In genomic region chr9:99235874-99236627, GRCh38 we compare ENCODE assay signal across 9 cellular contexts. TPM values are rescaled to one million over a fixed set of nuclear protein-coding genes. Genes with fewer than 3 reads are reported as not detected.
DNase-seq lines count a peak whose midpoint lies in the region; ATAC-seq lines count a peak whose summit lies in the region.
"Had no signal": no experiment of that assay in that cellular context is flagged by ENCODE, and none has a peak within 500 bp of the region (broad histone marks: within the 10 kb centered on the region; RNA-seq: fewer than 3 reads in every experiment).

No MANE protein-coding gene starts in this region.

- ATAC-seq in HG02678 (IDR thresholded peaks at IDR 0.05; ENCODE audit: unreplicated experiment) (peak; percentile 96), left lobe of liver (no peak)
- peak; percentile 95 to 97 for ATAC-seq in stimulated activated naive B cell treated with anti-CD40 and anti-IgM and Interleukin-4, amounts not matched to agents 10 μg/mL and 1 μg/mL and 100 μg/mL, for 72 hours (replicated peaks)

- CTCF ChIA-PET in activated CD4-positive, alpha-beta memory T cell treated with anti-CD3 and anti-CD28 coated beads for 36 hours (lab: Charles Lee) = no interaction called here
- CTCF ChIA-PET in activated CD4-positive, alpha-beta memory T cell treated with anti-CD3 and anti-CD28 coated beads, Interleukin-2, amount 10 ng/mL, durations not matched to agents 7 days and 5 days (lab: Charles Lee) = no interaction called here

- peak; percentile 52 for DNase-seq in activated CD4-positive, alpha-beta memory T cell treated with anti-CD3 and anti-CD28 coated beads for 36 hours
- no peak for DNase-seq in activated CD4-positive, alpha-beta memory T cell treated with anti-CD3 and anti-CD28 coated beads, Interleukin-2, amount 10 ng/mL, durations not matched to agents 7 days and 5 days
- DNase-seq in Karpas-422 (peak; percentile 84), DMS 273 (lab: John Stamatoyannopoulos, UW; ENCODE audit: unreplicated experiment) (no peak), left lobe of liver (ENCODE audit: low spot score) (no peak), GOT3 (lab: John Stamatoyannopoulos, UW) (no peak)
- DNase-seq in stimulated activated naive B cell treated with anti-CD40 and anti-IgM and Interleukin-4, amounts not matched to agents 10 μg/mL and 1 μg/mL and 100 μg/mL, for 72 hours = peak; percentile 80

- H3K27me3 ChIP-seq in Karpas-422 (ENCODE audit: low read length) = no peaks in the 10 kb centered on the region
- H3K27me3 ChIP-seq: SJSA1 had no signal

- H3K4me3 ChIP-seq in Karpas-422 (ENCODE audit: low read length) = peak overlapping the region; percentile 9
- H3K4me3 ChIP-seq: SJSA1 had no signal

- no peak overlapping the region for H3K4me3 Mint-ChIP-seq in activated CD4-positive, alpha-beta memory T cell treated with anti-CD3 and anti-CD28 coated beads for 36 hours
- no peak overlapping the region for H3K4me3 Mint-ChIP-seq in activated CD4-positive, alpha-beta memory T cell treated with anti-CD3 and anti-CD28 coated beads, Interleukin-2, amount 10 ng/mL, durations not matched to agents 7 days and 5 days
- peak overlapping the region; percentile 73 to 75 for H3K4me3 Mint-ChIP-seq in stimulated activated naive B cell treated with anti-CD40 and anti-IgM and Interleukin-4, amounts not matched to agents 10 μg/mL and 1 μg/mL and 100 μg/mL, for 72 hours

- H3K4me2 ChIP-seq in Karpas-422 (ENCODE audit: low read depth, low read length, poor library complexity, severe bottlenecking) = peak overlapping the region; percentile 53

- H3K27me3 Mint-ChIP-seq in activated CD4-positive, alpha-beta memory T cell treated with anti-CD3 and anti-CD28 coated beads for 36 hours = no peaks in the 10 kb centered on the region
- H3K27me3 Mint-ChIP-seq in activated CD4-positive, alpha-beta memory T cell treated with anti-CD3 and anti-CD28 coated beads, Interleukin-2, amount 10 ng/mL, durations not matched to agents 7 days and 5 days = no peaks in the 10 kb centered on the region
- no peaks in the 10 kb centered on the region for H3K27me3 Mint-ChIP-seq in stimulated activated naive B cell treated with anti-CD40 and anti-IgM and Interleukin-4, amounts not matched to agents 10 μg/mL and 1 μg/mL and 100 μg/mL, for 72 hours

- H3K36me3 Mint-ChIP-seq in activated CD4-positive, alpha-beta memory T cell treated with anti-CD3 and anti-CD28 coated beads for 36 hours = peaks cover 24% of the 10 kb centered on the region
- peaks cover 20% of the 10 kb centered on the region for H3K36me3 Mint-ChIP-seq in activated CD4-positive, alpha-beta memory T cell treated with anti-CD3 and anti-CD28 coated beads, Interleukin-2, amount 10 ng/mL, durations not matched to agents 7 days and 5 days (ENCODE audit: low read depth)
- peaks cover 38 to 65% of the 10 kb centered on the region in 2 donors for H3K36me3 Mint-ChIP-seq in stimulated activated naive B cell treated with anti-CD40 and anti-IgM and Interleukin-4, amounts not matched to agents 10 μg/mL and 1 μg/mL and 100 μg/mL, for 72 hours

- no peak overlapping the region for H2AFZ ChIP-seq in Karpas-422 (ENCODE audit: low read length)

- H3K9me3 Mint-ChIP-seq in activated CD4-positive, alpha-beta memory T cell treated with anti-CD3 and anti-CD28 coated beads for 36 hours = no peaks in the 10 kb centered on the region
- H3K9me3 Mint-ChIP-seq in activated CD4-positive, alpha-beta memory T cell treated with anti-CD3 and anti-CD28 coated beads, Interleukin-2, amount 10 ng/mL, durations not matched to agents 7 days and 5 days = no peaks in the 10 kb centered on the region
- H3K9me3 Mint-ChIP-seq in stimulated activated naive B cell treated with anti-CD40 and anti-IgM and Interleukin-4, amounts not matched to agents 10 μg/mL and 1 μg/mL and 100 μg/mL, for 72 hours = peaks cover 2 to 3% of the 10 kb centered on the region in 2 donors

- peak overlapping the region; percentile 58 for H3K27ac Mint-ChIP-seq in activated CD4-positive, alpha-beta memory T cell treated with anti-CD3 and anti-CD28 coated beads for 36 hours
- no peak overlapping the region for H3K27ac Mint-ChIP-seq in activated CD4-positive, alpha-beta memory T cell treated with anti-CD3 and anti-CD28 coated beads, Interleukin-2, amount 10 ng/mL, durations not matched to agents 7 days and 5 days
- peak overlapping the region; percentile 98 for H3K27ac Mint-ChIP-seq in stimulated activated naive B cell treated with anti-CD40 and anti-IgM and Interleukin-4, amounts not matched to agents 10 μg/mL and 1 μg/mL and 100 μg/mL, for 72 hours

- intact Hi-C loops in activated CD4-positive, alpha-beta memory T cell treated with anti-CD3 and anti-CD28 coated beads for 36 hours (cut with micrococcal nuclease) = loop anchor here (2.0 kb wide), 1 partner anchor 19 kb away; no protein-coding TSS in a partner anchor

- H3K79me2 ChIP-seq in Karpas-422 (ENCODE audit: low read length) = no peaks in the 10 kb centered on the region

- peaks cover 71% of the 10 kb centered on the region for H3K4me1 ChIP-seq in Karpas-422 (ENCODE audit: low read length)
- H3K4me1 ChIP-seq: SJSA1 had no signal

- no peaks in the 10 kb centered on the region for H3K9me2 ChIP-seq in Karpas-422 (replicated peaks; ENCODE audit: insufficient read depth, low read length)

- POLR2A ChIA-PET in activated CD4-positive, alpha-beta memory T cell treated with anti-CD3 and anti-CD28 coated beads for 36 hours (lab: Charles Lee) = no interaction called here
- POLR2A ChIA-PET in activated CD4-positive, alpha-beta memory T cell treated with anti-CD3 and anti-CD28 coated beads, Interleukin-2, amount 10 ng/mL, durations not matched to agents 7 days and 5 days (lab: Charles Lee) = interaction anchor here (5.9 kb wide), 1 partner anchor 14 kb away, joined by 47 read pairs; the partner anchor contains the start of genes ALG2 and SEC61B

- H3K9ac ChIP-seq in Karpas-422 (ENCODE audit: low read length) = peak overlapping the region; percentile 37

- H3K27ac ChIP-seq in Karpas-422 (ENCODE audit: low read length) = peak overlapping the region; percentile 92
- H3K27ac ChIP-seq: SJSA1 had no signal

- peaks cover 5% of the 10 kb centered on the region; the same call in 1 of the 2 replicates for H3K36me3 ChIP-seq in Karpas-422 (ENCODE audit: insufficient read depth, low read length)

- no peaks in the 10 kb centered on the region for H4K20me1 ChIP-seq in Karpas-422 (ENCODE audit: insufficient read depth, low read depth, low read length)

- no peaks in the 10 kb centered on the region for H3K9me3 ChIP-seq in Karpas-422 (ENCODE audit: low read length)
- H3K9me3 ChIP-seq: SJSA1 had no signal

- peaks cover 13% of the 10 kb centered on the region for H3K4me1 Mint-ChIP-seq in activated CD4-positive, alpha-beta memory T cell treated with anti-CD3 and anti-CD28 coated beads for 36 hours (ENCODE audit: low read depth)
- H3K4me1 Mint-ChIP-seq in activated CD4-positive, alpha-beta memory T cell treated with anti-CD3 and anti-CD28 coated beads, Interleukin-2, amount 10 ng/mL, durations not matched to agents 7 days and 5 days = peaks cover 14% of the 10 kb centered on the region
- H3K4me1 Mint-ChIP-seq in stimulated activated naive B cell treated with anti-CD40 and anti-IgM and Interleukin-4, amounts not matched to agents 10 μg/mL and 1 μg/mL and 100 μg/mL, for 72 hours = peaks cover 51 to 84% of the 10 kb centered on the region in 2 donors

RNA-seq across cellular contexts. Expression of gene SEC61B, which starts 14.0 kb away (rescaled TPM):
- total RNA-seq in activated CD4-positive, alpha-beta memory T cell treated with anti-CD3 and anti-CD28 coated beads for 36 hours = 100 to 1,000 TPM; 161 to 166 TPM
- 100 to 1,000 TPM; 148 to 165 TPM for total RNA-seq in activated CD4-positive, alpha-beta memory T cell treated with anti-CD3 and anti-CD28 coated beads, Interleukin-2, amount 10 ng/mL, durations not matched to agents 7 days and 5 days
- total RNA-seq in Karpas-422 (2014; rRNA removed; shearing (Covaris generic); ENCODE audit: low replicate concordance) = 81.1 and 110 TPM in 2 replicates
- 170 TPM for total RNA-seq in left lobe of liver

RNA-seq across cellular contexts. Expression of gene ALG2, which starts 14.3 kb away (rescaled TPM):
- 10 to 100 TPM; 18.6 to 20.8 TPM for total RNA-seq in activated CD4-positive, alpha-beta memory T cell treated with anti-CD3 and anti-CD28 coated beads for 36 hours
- total RNA-seq in activated CD4-positive, alpha-beta memory T cell treated with anti-CD3 and anti-CD28 coated beads, Interleukin-2, amount 10 ng/mL, durations not matched to agents 7 days and 5 days = 10 to 100 TPM; 30.0 to 31.9 TPM
- 19.9 and 24.1 TPM in 2 replicates for total RNA-seq in Karpas-422 (2014; rRNA removed; shearing (Covaris generic); ENCODE audit: low replicate concordance)
- total RNA-seq in left lobe of liver = 29.1 TPM

Comparison
In these comparisons a context has a peak if more than half of its experiments do, and no peak if none do; other contexts are left out.
1. DNase-seq: peak in activated CD4-positive, alpha-beta memory T cell treated with anti-CD3 and anti-CD28 coated beads for 36 hours (single experiment), Karpas-422 (single experiment) and stimulated activated naive B cell treated with anti-CD40 and anti-IgM and Interleukin-4, amounts not matched to agents 10 μg/mL and 1 μg/mL and 100 μg/mL, for 72 hours (single experiment); none in activated CD4-positive, alpha-beta memory T cell treated with anti-CD3 and anti-CD28 coated beads, Interleukin-2, amount 10 ng/mL, durations not matched to agents 7 days and 5 days (single experiment), DMS 273 (single experiment), left lobe of liver (single experiment) and GOT3 (single experiment).
2. H3K4me3 Mint-ChIP-seq: peak in stimulated activated naive B cell treated with anti-CD40 and anti-IgM and Interleukin-4, amounts not matched to agents 10 μg/mL and 1 μg/mL and 100 μg/mL, for 72 hours (2 of 2); none in activated CD4-positive, alpha-beta memory T cell treated with anti-CD3 and anti-CD28 coated beads for 36 hours (single experiment) and activated CD4-positive, alpha-beta memory T cell treated with anti-CD3 and anti-CD28 coated beads, Interleukin-2, amount 10 ng/mL, durations not matched to agents 7 days and 5 days (single experiment).